In the genomic region with DNA sequence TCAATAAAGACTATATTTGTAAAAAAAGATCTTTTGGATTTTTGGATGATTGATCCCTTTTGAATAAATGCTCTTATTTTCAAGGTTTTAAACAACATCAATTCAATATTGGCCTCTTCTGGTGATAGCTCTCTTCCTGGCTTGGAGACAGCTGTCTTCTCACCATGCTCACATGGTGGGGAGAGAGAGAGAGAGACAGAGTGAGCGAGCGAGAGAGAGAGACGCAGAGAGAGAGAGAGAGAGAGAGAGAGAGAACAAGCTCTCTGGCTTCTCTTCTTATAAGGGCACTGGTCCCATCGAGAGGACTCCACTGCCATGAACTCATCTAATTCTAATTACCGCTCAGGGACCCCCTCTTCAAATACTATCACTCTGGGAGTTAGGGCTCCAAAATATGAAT, we compare ENCODE assay signal across 16 cellular contexts. TPM values are rescaled to one million over a fixed set of nuclear protein-coding genes. Genes with fewer than 3 reads are reported as not detected.
DNase-seq lines count a peak whose midpoint lies in the region; ATAC-seq and TF ChIP-seq lines count a peak whose summit lies in the region.
"Had no signal": no experiment of that assay in that cellular context is flagged by ENCODE, and none has a peak within 500 bp of the region (broad histone marks: within the 10 kb centered on the region; RNA-seq: fewer than 3 reads in every experiment).

No MANE protein-coding gene starts in this region.

- ATAC-seq in DND-41 (ENCODE audit: insufficient read depth, low read depth), result 0 out of 3 replicates have a peak, but pooled peaks have one; percentile 29
- no peak for ATAC-seq in HG03108 (IDR thresholded peaks at IDR 0.05; ENCODE audit: unreplicated experiment)
- ATAC-seq: CD8-positive, alpha-beta T cell had no signal

- H3K27ac Mint-ChIP-seq in glutamatergic neuron (ENCODE audit: unreplicated experiment), result peak overlapping the region; percentile 77
- H3K27ac Mint-ChIP-seq: B cell; CD8-positive, alpha-beta T cell had no signal

- no peak overlapping the region for H3K4me2 ChIP-seq in DND-41 (ENCODE audit: insufficient read depth, low read length)
- H3K4me2 ChIP-seq: BLaER1 treated with 17β-estradiol and CSF1 and Interleukin-3, amounts not matched to agents 10 nM and 100 nM had no signal

- H3K27me3 Mint-ChIP-seq in glutamatergic neuron (ENCODE audit: unreplicated experiment), result peaks cover 4% of the 10 kb centered on the region

- H3K27me3 ChIP-seq in DND-41 (ENCODE audit: insufficient read depth, low read length, poor library complexity) (no peaks in the 10 kb centered on the region), tibial nerve (no peaks in the 10 kb centered on the region)
- H3K27me3 ChIP-seq: BLaER1 treated with 17β-estradiol and CSF1 and Interleukin-3, amounts not matched to agents 10 nM and 100 nM had no signal

- H3K4me3 ChIP-seq in DND-41 (ENCODE audit: low read depth in 1 of 2, low read length in 2 of 2), result no peak overlapping the region
- H3K4me3 ChIP-seq in HEK293 (ENCODE audit: low read depth, low read length), result no peak overlapping the region
- H3K4me3 ChIP-seq in tibial nerve, result no peak overlapping the region
- H3K4me3 ChIP-seq: BLaER1 treated with 17β-estradiol and CSF1 and Interleukin-3, amounts not matched to agents 10 nM and 100 nM; GM23248; HAP-1 had no signal

- no peaks in the 10 kb centered on the region for H4K20me1 ChIP-seq in DND-41 (ENCODE audit: insufficient read depth, low read length)
- H4K20me1 ChIP-seq: BLaER1 treated with 17β-estradiol and CSF1 and Interleukin-3, amounts not matched to agents 10 nM and 100 nM had no signal

- H3K9ac ChIP-seq in DND-41 (ENCODE audit: low read depth, low read length), result no peak overlapping the region
- H3K9ac ChIP-seq: BLaER1 treated with 17β-estradiol and CSF1 and Interleukin-3, amounts not matched to agents 10 nM and 100 nM; GM23248 had no signal

- H2AFZ ChIP-seq in DND-41 (ENCODE audit: low read depth, low read length), result no peak overlapping the region
- H2AFZ ChIP-seq: GM23248 had no signal

- H3K4me1 ChIP-seq in DND-41 (ENCODE audit: insufficient read depth, low read length) (no peaks in the 10 kb centered on the region), HEK293 (ENCODE audit: control insufficient read depth, insufficient read depth, low read length) (no peaks in the 10 kb centered on the region), tibial nerve (no peaks in the 10 kb centered on the region)
- H3K4me1 ChIP-seq: BLaER1 treated with 17β-estradiol and CSF1 and Interleukin-3, amounts not matched to agents 10 nM and 100 nM; HAP-1 had no signal

- DNase-seq in DND-41 (no peak), glutamatergic neuron (no peak), myocyte (ENCODE audit: low read depth) (peak; percentile 35), tibial nerve (ENCODE audit: low spot score in 2 of 2) (no peak), T1000 (lab: John Stamatoyannopoulos, UW) (no peak)
- DNase-seq in stimulated activated CD4-positive, alpha-beta T cell treated with anti-CD3 and anti-CD28 coated beads, Interleukin-2, amount 100 ng/mL, for 24 hours, result no peak
- DNase-seq: Calu3; CD8-positive, alpha-beta T cell; GF-D8; GM23248; KG1 had no signal

- H3K36me3 ChIP-seq in DND-41 (ENCODE audit: insufficient read depth, low read length), result no peaks in the 10 kb centered on the region
- H3K36me3 ChIP-seq in HEK293 (ENCODE audit: control insufficient read depth in 2 of 2, insufficient read depth in 1 of 2, low read length in 2 of 2), result no peaks in the 10 kb centered on the region
- H3K36me3 ChIP-seq in tibial nerve, result no peaks in the 10 kb centered on the region
- H3K36me3 ChIP-seq: BLaER1 treated with 17β-estradiol and CSF1 and Interleukin-3, amounts not matched to agents 10 nM and 100 nM; HAP-1 had no signal

- CTCF ChIA-PET in HEK293 (lab: Yijun Ruan, JAX), result no interaction called here

- TF ChIP-seq CTCF in DND-41 (IDR thresholded peaks at IDR 0.05; ENCODE audit: borderline replicate concordance, extremely low read depth, low read length, poor library complexity, severe bottlenecking) (no peak), HEK293 (tag by site-specific recombination; IDR thresholded peaks at IDR 0.05) (no peak), glutamatergic neuron (IDR thresholded peaks at IDR 0.05; ENCODE audit: partially characterized antibody, unreplicated experiment) (no peak), tibial nerve (IDR thresholded peaks at IDR 0.05) (no peak)

- peaks cover 5% of the 10 kb centered on the region for H3K4me1 Mint-ChIP-seq in glutamatergic neuron (ENCODE audit: low read depth, unreplicated experiment)
- H3K4me1 Mint-ChIP-seq: B cell had no signal

- H3K9me3 Mint-ChIP-seq in glutamatergic neuron (ENCODE audit: unreplicated experiment), result peaks cover 8% of the 10 kb centered on the region
- H3K9me3 Mint-ChIP-seq: CD8-positive, alpha-beta T cell had no signal

- no peak overlapping the region for H3K4me3 Mint-ChIP-seq in glutamatergic neuron (ENCODE audit: unreplicated experiment)
- H3K4me3 Mint-ChIP-seq: B cell; CD8-positive, alpha-beta T cell had no signal

- H3K9me3 ChIP-seq in DND-41 (ENCODE audit: insufficient read depth, low read length, severe bottlenecking) (no peaks in the 10 kb centered on the region), HEK293 (ENCODE audit: control insufficient read depth, insufficient read depth, low read depth, low read length) (no peaks in the 10 kb centered on the region), tibial nerve (no peaks in the 10 kb centered on the region)
- H3K9me3 ChIP-seq: HAP-1 had no signal

- no peaks in the 10 kb centered on the region for H3K79me2 ChIP-seq in DND-41 (ENCODE audit: insufficient read depth, low read length)

- H3K36me3 Mint-ChIP-seq in glutamatergic neuron (ENCODE audit: unreplicated experiment), result peaks cover 10% of the 10 kb centered on the region
- H3K36me3 Mint-ChIP-seq: CD8-positive, alpha-beta T cell had no signal

- WGBS in tibial nerve, 2 donors, result 84 to 91% methylated on average over 5 of the region's 5 CpGs

- H3K27ac ChIP-seq in DND-41 (ENCODE audit: low read length) (no peak overlapping the region), HEK293 (ENCODE audit: extremely low read depth, low read depth, low read length) (no peak overlapping the region), tibial nerve (no peak overlapping the region)
- H3K27ac ChIP-seq: BLaER1 treated with 17β-estradiol and CSF1 and Interleukin-3, amounts not matched to agents 10 nM and 100 nM; GM23248 had no signal

- no peak for TF ChIP-seq POLR2A in tibial nerve (IDR thresholded peaks at IDR 0.05)

- POLR2A ChIA-PET in HEK293 (lab: Yijun Ruan, JAX), result no interaction called here

- no peak for TF ChIP-seq EP300 in tibial nerve (IDR thresholded peaks at IDR 0.05)

TF ChIP-seq in HEK293, 187 proteins besides CTCF, POLR2A, EP300 and RAD21:
- no peak for TF ChIP-seq ZNF658 (tag by site-specific recombination; IDR thresholded peaks at IDR 0.05)
- peak; percentile 85 for TF ChIP-seq ZNF596 (tag by site-specific recombination; IDR thresholded peaks at IDR 0.05)

RNA-seq across cellular contexts. Expression of a gene that starts 32.1 kb away (rescaled TPM):
- total RNA-seq in glutamatergic neuron (ENCODE audit: unreplicated experiment), result 233 TPM
- 11.2 and 18.5 TPM in 2 replicates for total RNA-seq in myocyte
- 65.4 TPM for polyA plus RNA-seq in myocyte (2012)
- 10 to 100 TPM; 21.4 to 28.5 (median 24.9) TPM for total RNA-seq in tibial nerve
